9 cellular contexts compared by ENCODE assay signal in genomic region chr19:996051-996838, GRCh38. TPM values are rescaled to one million over a fixed set of nuclear protein-coding genes. Genes with fewer than 3 reads are reported as not detected.
DNase-seq lines count a peak whose midpoint lies in the region; ATAC-seq and TF ChIP-seq lines count a peak whose summit lies in the region.
"Had no signal": no experiment of that assay in that cellular context is flagged by ENCODE, and none has a peak within 500 bp of the region (broad histone marks: within the 10 kb centered on the region; RNA-seq: fewer than 3 reads in every experiment).

No MANE protein-coding gene starts in this region.

- peaks cover 3% of the 10 kb centered on the region for H3K36me3 Mint-ChIP-seq in mesothelial cell of epicardium

- H3K27ac Mint-ChIP-seq in mesothelial cell of epicardium: no peak overlapping the region

- H3K27me3 ChIP-seq in right atrium auricular region (peaks cover 3 to 29% of the 10 kb centered on the region in 2 donors), thyroid gland (no peaks in the 10 kb centered on the region)

- WGBS in thyroid gland, 2 donors: 1 to 9% methylated on average over 11 to 57 of the region's 64 CpGs

- TF ChIP-seq POLR2A in thyroid gland (IDR thresholded peaks at IDR 0.05): no peak

- H3K9me3 ChIP-seq in right atrium auricular region: no peaks in the 10 kb centered on the region
- no peaks in the 10 kb centered on the region for H3K9me3 ChIP-seq in thyroid gland
- H3K9me3 ChIP-seq: uterus had no signal

- intact Hi-C loops in left ventricle myocardium superior (cut with micrococcal nuclease) (no loop called here), thyroid gland (cut with DNase I) (no loop called here)

- ATAC-seq in left ventricle myocardium superior (no peak), GM21529 (IDR thresholded peaks at IDR 0.05; ENCODE audit: unreplicated experiment) (no peak)

- H3K36me3 ChIP-seq in right atrium auricular region (peaks cover 16% of the 10 kb centered on the region), thyroid gland (peaks cover 5 to 10% of the 10 kb centered on the region in 2 donors)
- H3K36me3 ChIP-seq: uterus had no signal

- in situ Hi-C loops in astrocyte of the spinal cord (cut with HindIII; ENCODE audit: low sequenced_read_pairs): no loop called here

- no peaks in the 10 kb centered on the region for H3K9me3 Mint-ChIP-seq in mesothelial cell of epicardium

- no peak for TF ChIP-seq CTCF in right atrium auricular region (IDR thresholded peaks at IDR 0.05)
- TF ChIP-seq CTCF in astrocyte of the spinal cord (IDR thresholded peaks at IDR 0.05; ENCODE audit: low read depth, low read length): no peak
- TF ChIP-seq CTCF in mesothelial cell of epicardium (IDR thresholded peaks at IDR 0.05; ENCODE audit: unreplicated experiment): no peak
- no peak for TF ChIP-seq CTCF in thyroid gland (IDR thresholded peaks at IDR 0.05)

- H3K4me1 Mint-ChIP-seq in mesothelial cell of epicardium: peaks cover 13% of the 10 kb centered on the region

- H3K4me3 Mint-ChIP-seq in mesothelial cell of epicardium: peak overlapping the region; percentile 48

- no peak for DNase-seq in right atrium auricular region (ENCODE audit: low spot score)
- DNase-seq in left ventricle myocardium superior: no peak
- DNase-seq in T-helper 2 cell: peak; percentile 35 to 99 (median 53)
- peak; percentile 45 for DNase-seq in astrocyte of the spinal cord (ENCODE audit: low read depth, low spot score)
- DNase-seq in mesothelial cell of epicardium (ENCODE audit: low spot score in 2 of 2, unreplicated experiment in 2 of 2): peak in 1 of 2 experiments; percentile 59
- DNase-seq in thyroid gland: peak; percentile 70
- DNase-seq in NCI-H524 treated with DMSO at 0.1 percent for 48 hours (lab: John Stamatoyannopoulos, UW): no peak

- H3K27ac ChIP-seq in right atrium auricular region (no peak overlapping the region), thyroid gland (peak overlapping the region in 1 of 3 donors; percentile 73)
- H3K27ac ChIP-seq: uterus had no signal

- H3K27me3 Mint-ChIP-seq in mesothelial cell of epicardium (ENCODE audit: low read depth): peaks cover 49% of the 10 kb centered on the region

- H3K4me1 ChIP-seq in right atrium auricular region (peaks cover 0 to 21% of the 10 kb centered on the region in 2 donors), thyroid gland (peaks cover 19 to 36% of the 10 kb centered on the region in 2 donors)

- peak overlapping the region; percentile 5 to 9 for H3K4me3 ChIP-seq in right atrium auricular region
- peak overlapping the region; percentile 17 for H3K4me3 ChIP-seq in astrocyte of the spinal cord (ENCODE audit: low read depth, low read length)
- H3K4me3 ChIP-seq in thyroid gland (replicated peaks in 1 of 3): no peak overlapping the region
- H3K4me3 ChIP-seq: uterus had no signal

RNA-seq across cellular contexts. Expression of gene GRIN3B, which starts 4.0 kb away (rescaled TPM):
- total RNA-seq in right atrium auricular region: under 1 TPM in 1 of 2 donors, not detected in 1; 0.12 TPM
- total RNA-seq in left ventricle myocardium superior: not detected
- total RNA-seq in mesothelial cell of epicardium: 0.29 to 0.36 TPM (median 0.34 TPM) in 3 replicates
- total RNA-seq in thyroid gland: under 1 TPM in 1 of 4 donors, not detected in 3; 0.22 TPM

RNA-seq across cellular contexts. Expression of gene WDR18, which starts 12.1 kb away (rescaled TPM):
- total RNA-seq in right atrium auricular region: 10 to 100 TPM; 13.3 to 24.9 TPM
- 20.4 TPM for total RNA-seq in left ventricle myocardium superior
- total RNA-seq in mesothelial cell of epicardium: 59.3 to 65.2 TPM (median 59.4 TPM) in 3 replicates
- 10 to 100 TPM; 15.2 to 73.5 (median 46.8) TPM for total RNA-seq in thyroid gland

RNA-seq across cellular contexts. Expression of gene TMEM259, which starts 24.7 kb away (rescaled TPM):
- total RNA-seq in right atrium auricular region: 100 to 1,000 TPM; 129 to 170 TPM
- 122 TPM for total RNA-seq in left ventricle myocardium superior
- total RNA-seq in mesothelial cell of epicardium: 232 to 245 TPM (median 242 TPM) in 3 replicates
- 100 to 1,000 TPM; 162 to 238 (median 192) TPM for total RNA-seq in thyroid gland

RNA-seq across cellular contexts. Expression of gene RNU6-2, which starts 25.1 kb away (rescaled TPM):
- total RNA-seq in right atrium auricular region (not detected), left ventricle myocardium superior (not detected), mesothelial cell of epicardium (not detected in 3 replicates), thyroid gland (not detected)
- total RNA-seq: uterus had no signal

RNA-seq across cellular contexts. Expression of gene CNN2, which starts 30.2 kb away (rescaled TPM):
- 10 to 100 TPM; 47.8 to 48.5 TPM for total RNA-seq in right atrium auricular region
- total RNA-seq in left ventricle myocardium superior: 94.0 TPM
- total RNA-seq in mesothelial cell of epicardium: 492 to 501 TPM (median 493 TPM) in 3 replicates
- 10 to 100 TPM; 60.7 to 88.2 (median 82.2) TPM for total RNA-seq in thyroid gland

Comparison
In these comparisons a context has a peak if more than half of its experiments do, and no peak if none do; other contexts are left out.
1. DNase-seq: peak in T-helper 2 cell (5 of 5), astrocyte of the spinal cord (single experiment) and thyroid gland (2 of 2); none in right atrium auricular region (single experiment), left ventricle myocardium superior (single experiment) and NCI-H524 treated with DMSO at 0.1 percent for 48 hours (single experiment).
2. H3K4me3 ChIP-seq: peak in right atrium auricular region (2 of 2) and astrocyte of the spinal cord (single experiment); none in thyroid gland (0 of 3).